In the genomic region with DNA sequence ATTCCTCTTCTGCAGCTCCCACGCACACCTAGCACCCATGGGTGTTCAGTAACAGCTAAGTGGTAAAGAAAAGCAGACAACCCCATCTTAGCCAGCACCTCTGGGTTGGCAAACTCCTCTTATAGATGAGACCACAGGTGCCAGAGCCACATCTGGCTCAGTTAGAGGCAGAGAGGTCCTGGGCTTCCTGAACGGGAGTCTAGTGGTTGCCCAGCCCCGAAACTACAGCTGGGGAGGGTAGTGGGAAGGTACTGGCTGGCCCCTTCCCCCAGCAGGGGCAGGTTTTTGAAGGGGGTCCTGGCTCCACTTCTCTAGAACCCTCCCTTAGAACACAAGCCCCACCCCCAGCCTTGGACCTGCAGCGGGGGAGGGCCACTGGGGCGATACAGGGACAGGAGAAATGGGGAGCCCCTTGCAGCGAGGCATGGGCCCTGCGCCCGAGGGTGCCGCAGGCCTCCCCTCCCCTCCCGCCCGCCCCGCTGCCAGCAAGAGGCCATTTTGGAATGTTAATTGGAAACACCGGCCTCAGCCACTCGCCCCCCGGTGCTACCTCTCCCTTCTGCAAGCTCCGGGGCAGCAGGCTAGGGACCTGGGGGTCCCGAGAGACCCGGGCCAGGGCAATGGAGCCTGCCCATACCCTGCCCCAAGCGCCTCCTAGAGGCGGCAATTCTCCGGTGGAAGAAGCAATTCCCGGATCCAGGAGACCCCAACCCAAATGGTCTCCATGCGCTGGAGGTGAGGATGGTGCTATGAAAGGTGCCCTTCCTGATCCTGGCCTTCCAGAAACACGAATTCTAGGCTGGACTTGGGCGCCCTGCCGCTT, we compare ENCODE assay signal across 8 cellular contexts. TPM values are rescaled to one million over a fixed set of nuclear protein-coding genes. Genes with fewer than 3 reads are reported as not detected.
DNase-seq lines count a peak whose midpoint lies in the region; ATAC-seq, FAIRE-seq and TF ChIP-seq lines count a peak whose summit lies in the region.

No MANE protein-coding gene starts in this region.

- H3K9me3 ChIP-seq in A673 (ENCODE audit: low read depth, low read length, poor library complexity, severe bottlenecking): no peaks in the 10 kb centered on the region

- peak; percentile 33 for TF ChIP-seq CTCF in A673 (conservative IDR thresholded peaks at IDR 0.05; ENCODE audit: low read depth, low read length)
- no peak for TF ChIP-seq CTCF in HL-60 (IDR thresholded peaks at IDR 0.05; ENCODE audit: insufficient read depth, low read length)

- peaks cover 38% of the 10 kb centered on the region for H3K4me1 Mint-ChIP-seq in activated T-helper 1 cell treated with anti-CD3 and anti-CD28 coated beads, Interleukin-12 subunit alpha, Interleukin-12 subunit beta, Interleukin-2, Interleukin-4 antibody, amounts not matched to agents 30 ng/mL and 10 ng/mL and 1 ng/mL, durations not matched to agents 14 hours and 24 hours and 36 hours (ENCODE audit: low read depth)

- ATAC-seq in left ventricle myocardium superior: no peak

- H3K4me3 Mint-ChIP-seq in activated T-helper 1 cell treated with anti-CD3 and anti-CD28 coated beads, Interleukin-12 subunit alpha, Interleukin-12 subunit beta, Interleukin-2, Interleukin-4 antibody, amounts not matched to agents 30 ng/mL and 10 ng/mL and 1 ng/mL, durations not matched to agents 14 hours and 24 hours and 36 hours: peak overlapping the region; percentile 90

- H3K9me3 Mint-ChIP-seq in activated T-helper 1 cell treated with anti-CD3 and anti-CD28 coated beads, Interleukin-12 subunit alpha, Interleukin-12 subunit beta, Interleukin-2, Interleukin-4 antibody, amounts not matched to agents 30 ng/mL and 10 ng/mL and 1 ng/mL, durations not matched to agents 14 hours and 24 hours and 36 hours: no peaks in the 10 kb centered on the region

- POLR2A ChIA-PET in A673 (lab: Charles Lee; ENCODE audit: low non-redundant PET): no interaction called here

- no peaks in the 10 kb centered on the region for H3K27me3 ChIP-seq in A673 (replicated peaks; ENCODE audit: insufficient read depth, low read depth, low read length, poor library complexity)
- H3K27me3 ChIP-seq in HL-60 (ENCODE audit: insufficient read depth, poor library complexity, severe bottlenecking): no peaks in the 10 kb centered on the region

- H3K27me3 Mint-ChIP-seq in activated T-helper 1 cell treated with anti-CD3 and anti-CD28 coated beads, Interleukin-12 subunit alpha, Interleukin-12 subunit beta, Interleukin-2, Interleukin-4 antibody, amounts not matched to agents 30 ng/mL and 10 ng/mL and 1 ng/mL, durations not matched to agents 14 hours and 24 hours and 36 hours (ENCODE audit: insufficient read depth): peaks cover 2% of the 10 kb centered on the region

- H3K27ac ChIP-seq in A673 (ENCODE audit: low read depth, low read length, poor library complexity, severe bottlenecking) (peak overlapping the region; percentile 73), HL-60 (replicated peaks) (peak overlapping the region; percentile 85), skin epidermis (peak overlapping the region; percentile 71 to 99 (median 96))

- H3K27ac Mint-ChIP-seq in activated T-helper 1 cell treated with anti-CD3 and anti-CD28 coated beads, Interleukin-12 subunit alpha, Interleukin-12 subunit beta, Interleukin-2, Interleukin-4 antibody, amounts not matched to agents 30 ng/mL and 10 ng/mL and 1 ng/mL, durations not matched to agents 14 hours and 24 hours and 36 hours: peak overlapping the region; percentile 85

- H3K36me3 Mint-ChIP-seq in activated T-helper 1 cell treated with anti-CD3 and anti-CD28 coated beads, Interleukin-12 subunit alpha, Interleukin-12 subunit beta, Interleukin-2, Interleukin-4 antibody, amounts not matched to agents 30 ng/mL and 10 ng/mL and 1 ng/mL, durations not matched to agents 14 hours and 24 hours and 36 hours (ENCODE audit: low read depth): peaks cover 33% of the 10 kb centered on the region

- H3K36me3 ChIP-seq in A673 (ENCODE audit: insufficient read depth, low read length, poor library complexity, severe bottlenecking): peaks cover 13% of the 10 kb centered on the region

- FAIRE-seq in frontal cortex (lab: Jason Lieb, UNC): no peak

- intact Hi-C loops in A673 (cut with micrococcal nuclease; ENCODE audit: unreplicated experiment): loop anchor here (5.0 to 10.0 kb wide), 2 partner anchors 53 to 100 kb away; partner anchors contain the start of gene POC1A
- intact Hi-C loops in activated T-helper 1 cell treated with anti-CD3 and anti-CD28 coated beads, Interleukin-12 subunit alpha, Interleukin-12 subunit beta, Interleukin-2, Interleukin-4 antibody, amounts not matched to agents 30 ng/mL and 10 ng/mL and 1 ng/mL, durations not matched to agents 14 hours and 24 hours and 36 hours (cut with micrococcal nuclease): loop anchor here (5.0 to 10.0 kb wide), 6 partner anchors 383 to 1700 kb away; partner anchors contain the start of genes C3orf18, CYB561D2, GNL3 and HEMK1
- intact Hi-C loops in left ventricle myocardium superior (cut with micrococcal nuclease): loop anchor here (10.0 kb wide), 1 partner anchor 50 kb away; no protein-coding TSS in a partner anchor

- DNase-seq in A673 (ENCODE audit: low spot score): no peak
- DNase-seq in HL-60 (ENCODE audit: low read depth in 1 of 2, low spot score in 1 of 2): peak in 1 of 2 experiments; percentile 33
- DNase-seq in activated T-helper 1 cell treated with anti-CD3 and anti-CD28 coated beads, Interleukin-12 subunit alpha, Interleukin-12 subunit beta, Interleukin-2, Interleukin-4 antibody, amounts not matched to agents 30 ng/mL and 10 ng/mL and 1 ng/mL, durations not matched to agents 14 hours and 24 hours and 36 hours (ENCODE audit: low spot score): peak; percentile 11
- DNase-seq in left ventricle myocardium superior: peak; percentile 55
- no peak for DNase-seq in NCI-H526 treated with DMSO at 0.1 percent for 48 hours (lab: John Stamatoyannopoulos, UW)
- DNase-seq in SHP77 (lab: John Stamatoyannopoulos, UW): no peak
- no peak for DNase-seq in frontal cortex (ENCODE audit: low spot score in 2 of 2)

- no peaks in the 10 kb centered on the region for H3K4me1 ChIP-seq in A673 (ENCODE audit: insufficient read depth, low read length, poor library complexity, severe bottlenecking)

- no TSS peak for BruUV-seq in A673 (replicated peaks; lab: Mats Ljungman, UMichigan)

- peak overlapping the region; percentile 69 for H3K4me3 ChIP-seq in A673 (ENCODE audit: low read depth, low read length, poor library complexity, severe bottlenecking)
- peak overlapping the region; percentile 62 for H3K4me3 ChIP-seq in HL-60 (replicated peaks; ENCODE audit: insufficient read depth, low read length)
- peak overlapping the region; percentile 58 to 95 (median 91) for H3K4me3 ChIP-seq in skin epidermis

- CTCF ChIA-PET in A673 (lab: Charles Lee): interaction anchor here (1.2 kb wide), 1 partner anchor 51 kb away, joined by 3 read pairs; no protein-coding TSS in a partner anchor

RNA-seq across cellular contexts. Expression of gene DUSP7, which starts 1.5 kb away (rescaled TPM):
- 17.2 and 20.1 TPM in 2 replicates for total RNA-seq in A673 (2021)
- total RNA-seq in activated T-helper 1 cell treated with anti-CD3 and anti-CD28 coated beads, Interleukin-12 subunit alpha, Interleukin-12 subunit beta, Interleukin-2, Interleukin-4 antibody, amounts not matched to agents 30 ng/mL and 10 ng/mL and 1 ng/mL, durations not matched to agents 14 hours and 24 hours and 36 hours: 35.4 and 37.4 TPM in 2 replicates
- 25.2 TPM for total RNA-seq in left ventricle myocardium superior
- 8.6 TPM for total RNA-seq in frontal cortex

RNA-seq across cellular contexts. Expression of gene RPL29, which starts 59.2 kb away (rescaled TPM):
- total RNA-seq in A673 (2021): 613 and 624 TPM in 2 replicates
- 1,590 and 1,596 TPM in 2 replicates for total RNA-seq in activated T-helper 1 cell treated with anti-CD3 and anti-CD28 coated beads, Interleukin-12 subunit alpha, Interleukin-12 subunit beta, Interleukin-2, Interleukin-4 antibody, amounts not matched to agents 30 ng/mL and 10 ng/mL and 1 ng/mL, durations not matched to agents 14 hours and 24 hours and 36 hours
- total RNA-seq in left ventricle myocardium superior: 663 TPM
- total RNA-seq in frontal cortex: 852 TPM

Comparison
In these comparisons a context has a peak if more than half of its experiments do, and no peak if none do; other contexts are left out.
1. DNase-seq: peak in activated T-helper 1 cell treated with anti-CD3 and anti-CD28 coated beads, Interleukin-12 subunit alpha, Interleukin-12 subunit beta, Interleukin-2, Interleukin-4 antibody, amounts not matched to agents 30 ng/mL and 10 ng/mL and 1 ng/mL, durations not matched to agents 14 hours and 24 hours and 36 hours (single experiment) and left ventricle myocardium superior (single experiment); none in A673 (single experiment), NCI-H526 treated with DMSO at 0.1 percent for 48 hours (single experiment), SHP77 (0 of 2) and frontal cortex (0 of 2).
2. Peak in every context shown above with its lines, with median percentiles within 50 percentile points of each other: H3K27ac ChIP-seq and H3K4me3 ChIP-seq.